ENCODE assay signal across 1 cellular context in genomic region chr22:27672721-27673387, GRCh38.
TF ChIP-seq lines count a peak whose summit lies in the region.

No MANE protein-coding gene starts in this region.

TF ChIP-seq in K562, 482 proteins besides CTCF, POLR2A, EP300 and RAD21 (continued from another document):
- no peak for TF ChIP-seq ETV6 (IDR thresholded peaks at IDR 0.05; ENCODE audit: borderline replicate concordance in 1 of 2, low read depth in 2 of 2, low read length in 1 of 2)
- TF ChIP-seq ETV6 (CRISPR knock-in tag; IDR thresholded peaks at IDR 0.05; ENCODE audit: borderline replicate concordance), result no peak
- no peak for TF ChIP-seq FIP1L1 (IDR thresholded peaks at IDR 0.05; ENCODE audit: low read depth, low read length, poor library complexity, severe bottlenecking)
- TF ChIP-seq JUND (IDR thresholded peaks at IDR 0.05; ENCODE audit: borderline replicate concordance, low read depth, low read length), result no peak
- no peak for TF ChIP-seq JUND (tag; IDR thresholded peaks at IDR 0.05; ENCODE audit: borderline replicate concordance, low read depth, low read length)
- TF ChIP-seq TSC22D4 (tag; IDR thresholded peaks at IDR 0.05), result no peak
- no peak for TF ChIP-seq SNAPC5 (CRISPR knock-in tag; IDR thresholded peaks at IDR 0.05)
- no peak for TF ChIP-seq FOS (IDR thresholded peaks at IDR 0.05; ENCODE audit: extremely low read depth, insufficient read length)
- TF ChIP-seq ZBTB9 (CRISPR knock-in tag; IDR thresholded peaks at IDR 0.05), result no peak
- no peak for TF ChIP-seq HNRNPH1 (optimal IDR thresholded peaks at IDR 0.05; ENCODE audit: low read depth, low read length)
- TF ChIP-seq ARNT (IDR thresholded peaks at IDR 0.05), result no peak
- TF ChIP-seq ZSCAN29 (IDR thresholded peaks at IDR 0.05), result no peak
- TF ChIP-seq KLF16 (IDR thresholded peaks at IDR 0.05), result no peak
- peak; percentile 46; the same call in 1 of the 2 replicates for TF ChIP-seq ZBTB33 (CRISPR knock-in tag; IDR thresholded peaks at IDR 0.05)
- peak; percentile 81 for TF ChIP-seq ZKSCAN1 (IDR thresholded peaks at IDR 0.05; ENCODE audit: low read depth, low read length)
- TF ChIP-seq MTF1 (CRISPR knock-in tag; IDR thresholded peaks at IDR 0.05; ENCODE audit: borderline replicate concordance), result no peak
- no peak for TF ChIP-seq ZNF780A (CRISPR knock-in tag; IDR thresholded peaks at IDR 0.05)
- TF ChIP-seq NFIX (CRISPR knock-in tag; IDR thresholded peaks at IDR 0.05; ENCODE audit: low read depth), result no peak
- no peak for TF ChIP-seq TFAP4 (CRISPR knock-in tag; IDR thresholded peaks at IDR 0.05; ENCODE audit: borderline replicate concordance)
- TF ChIP-seq ATF1 (CRISPR knock-in tag; IDR thresholded peaks at IDR 0.05), result no peak
- TF ChIP-seq ATF1 (tag; IDR thresholded peaks at IDR 0.05), result no peak
- TF ChIP-seq HNRNPUL1 (IDR thresholded peaks at IDR 0.05; ENCODE audit: low read length), result no peak
- TF ChIP-seq HCFC1 (IDR thresholded peaks at IDR 0.05; ENCODE audit: low read depth, low read length), result no peak
- TF ChIP-seq ETS1 (conservative IDR thresholded peaks at IDR 0.05; ENCODE audit: control insufficient read depth, low read depth, low read length), result no peak
- peak in 1 of 2 experiments; percentile 11; a peak in 1 of 4 replicates for TF ChIP-seq KDM1A (IDR thresholded peaks at IDR 0.05)
